8 cellular contexts compared by ENCODE assay signal in the genomic region with DNA sequence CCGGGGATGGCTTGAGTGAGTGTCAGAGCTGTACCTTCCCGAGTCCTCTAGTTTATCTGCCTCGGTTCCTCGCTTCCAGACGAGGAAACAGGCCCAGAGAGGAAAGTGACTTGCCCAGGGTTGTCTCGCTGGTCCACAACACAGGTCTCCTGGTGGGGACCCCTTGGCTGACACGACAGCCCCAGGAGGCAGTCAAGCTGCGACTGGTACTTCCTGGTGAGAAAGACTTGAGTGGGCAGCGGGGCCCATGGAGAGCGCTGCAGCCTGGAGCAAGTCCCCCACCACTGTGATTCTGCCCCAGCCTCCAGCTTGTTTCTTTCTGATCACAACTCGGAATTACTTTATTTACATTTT. TPM values are rescaled to one million over a fixed set of nuclear protein-coding genes. Genes with fewer than 3 reads are reported as not detected.
DNase-seq lines count a peak whose midpoint lies in the region; ATAC-seq and TF ChIP-seq lines count a peak whose summit lies in the region.

No MANE protein-coding gene starts in this region.

- H3K4me3 ChIP-seq in H7 (ENCODE audit: insufficient read depth, low read depth, low read length) = 0 out of 2 replicates have a peak overlapping the region, but pooled peaks have one; percentile 0
- H3K4me3 ChIP-seq in mucosa of rectum (ENCODE audit: low read length in 2 of 2) = peak overlapping the region; percentile 76 to 81

- H3K4me1 ChIP-seq in mucosa of rectum (ENCODE audit: control insufficient read depth in 2 of 2, insufficient read depth in 2 of 2, low read length in 2 of 2) = peaks cover 9 to 14% of the 10 kb centered on the region in 2 donors

- no peaks in the 10 kb centered on the region for H3K9me3 ChIP-seq in mucosa of rectum (ENCODE audit: control insufficient read depth in 2 of 2, low read length in 2 of 2)

- H3K4me1 Mint-ChIP-seq in CD14-positive monocyte = peaks cover 22% of the 10 kb centered on the region

- H3K27me3 ChIP-seq in H7 (ENCODE audit: control insufficient read depth, insufficient read depth, low read length) = no peaks in the 10 kb centered on the region
- no peaks in the 10 kb centered on the region for H3K27me3 ChIP-seq in mucosa of rectum (ENCODE audit: control insufficient read depth in 2 of 2, insufficient read depth in 2 of 2, low read length in 2 of 2)

- H3K36me3 ChIP-seq in H7 (replicated peaks; ENCODE audit: control insufficient read depth, insufficient read depth, low read length) = no peaks in the 10 kb centered on the region
- no peaks in the 10 kb centered on the region for H3K36me3 ChIP-seq in mucosa of rectum (ENCODE audit: control insufficient read depth in 2 of 2, insufficient read depth in 2 of 2, low read length in 2 of 2)

- H3K27me3 Mint-ChIP-seq in CD14-positive monocyte (ENCODE audit: low read depth in 3 of 3) = peaks cover 27 to 51% (median 29%) of the 10 kb centered on the region in 3 donors

- H3K27ac ChIP-seq in VCaP (peak overlapping the region; percentile 80), mucosa of rectum (ENCODE audit: low read depth in 2 of 2, low read length in 2 of 2) (peak overlapping the region in 1 of 2 donors; percentile 32)

- H3K9ac ChIP-seq in mucosa of rectum (ENCODE audit: low read depth in 1 of 2, low read length in 2 of 2) = peak overlapping the region in 1 of 2 donors; percentile 47

- DNase-seq in CD14-positive monocyte (ENCODE audit: low spot score) (no peak), H7 (no peak), NCI-H748 treated with DMSO at 0.1 percent for 48 hours (lab: John Stamatoyannopoulos, UW) (no peak), NCI-H2107 treated with DMSO at 0.1 percent for 48 hours (lab: John Stamatoyannopoulos, UW; ENCODE audit: unreplicated experiment) (no peak), C1 segment of cervical spinal cord (lab: John Stamatoyannopoulos, UW) (no peak)

- intact Hi-C loops in CD14-positive monocyte (cut with micrococcal nuclease) = no loop called here

- TF ChIP-seq CTCF in CD14-positive monocyte (IDR thresholded peaks at IDR 0.05) (no peak), VCaP (conservative IDR thresholded peaks at IDR 0.05) (no peak)

- H3K4me3 Mint-ChIP-seq in CD14-positive monocyte = peak overlapping the region; percentile 82 to 90

- peak overlapping the region in 1 of 7 donors; percentile 9 for H3K27ac Mint-ChIP-seq in CD14-positive monocyte

- peaks cover 0 to 4% (median 2%) of the 10 kb centered on the region in 7 donors for H3K9me3 Mint-ChIP-seq in CD14-positive monocyte

- no peak for ATAC-seq in HG02970 (IDR thresholded peaks at IDR 0.05; ENCODE audit: low FRiP score, unreplicated experiment)

- peaks cover 0 to 4% of the 10 kb centered on the region in 2 donors for H3K36me3 Mint-ChIP-seq in CD14-positive monocyte

RNA-seq across cellular contexts. Expression of gene CHRNA5, which starts 0.6 kb away (rescaled TPM):
- not detected for polyA plus RNA-seq in CD14-positive monocyte
- 7.8 and 10.0 TPM in 2 replicates for total RNA-seq in H7 (2014; rRNA removed; shearing (Covaris generic))

RNA-seq across cellular contexts. Expression of gene PSMA4, which starts 24.5 kb away (rescaled TPM):
- 100 to 1,000 TPM; 406 to 421 TPM for polyA plus RNA-seq in CD14-positive monocyte
- total RNA-seq in H7 (2014; rRNA removed; shearing (Covaris generic)) = 295 and 308 TPM in 2 replicates

RNA-seq across cellular contexts. Expression of gene CHRNA3, which starts 56.1 kb away (rescaled TPM):
- not detected for polyA plus RNA-seq in CD14-positive monocyte
- 2.6 and 4.4 TPM in 2 replicates for total RNA-seq in H7 (2014; rRNA removed; shearing (Covaris generic))

RNA-seq across cellular contexts. Expression of gene HYKK, which starts 57.3 kb away (rescaled TPM):
- not detected for polyA plus RNA-seq in CD14-positive monocyte
- total RNA-seq in H7 (2014; rRNA removed; shearing (Covaris generic)) = 1.9 and 2.9 TPM in 2 replicates
